Comparison of ENCODE assay signal across 8 cellular contexts in the genomic region with DNA sequence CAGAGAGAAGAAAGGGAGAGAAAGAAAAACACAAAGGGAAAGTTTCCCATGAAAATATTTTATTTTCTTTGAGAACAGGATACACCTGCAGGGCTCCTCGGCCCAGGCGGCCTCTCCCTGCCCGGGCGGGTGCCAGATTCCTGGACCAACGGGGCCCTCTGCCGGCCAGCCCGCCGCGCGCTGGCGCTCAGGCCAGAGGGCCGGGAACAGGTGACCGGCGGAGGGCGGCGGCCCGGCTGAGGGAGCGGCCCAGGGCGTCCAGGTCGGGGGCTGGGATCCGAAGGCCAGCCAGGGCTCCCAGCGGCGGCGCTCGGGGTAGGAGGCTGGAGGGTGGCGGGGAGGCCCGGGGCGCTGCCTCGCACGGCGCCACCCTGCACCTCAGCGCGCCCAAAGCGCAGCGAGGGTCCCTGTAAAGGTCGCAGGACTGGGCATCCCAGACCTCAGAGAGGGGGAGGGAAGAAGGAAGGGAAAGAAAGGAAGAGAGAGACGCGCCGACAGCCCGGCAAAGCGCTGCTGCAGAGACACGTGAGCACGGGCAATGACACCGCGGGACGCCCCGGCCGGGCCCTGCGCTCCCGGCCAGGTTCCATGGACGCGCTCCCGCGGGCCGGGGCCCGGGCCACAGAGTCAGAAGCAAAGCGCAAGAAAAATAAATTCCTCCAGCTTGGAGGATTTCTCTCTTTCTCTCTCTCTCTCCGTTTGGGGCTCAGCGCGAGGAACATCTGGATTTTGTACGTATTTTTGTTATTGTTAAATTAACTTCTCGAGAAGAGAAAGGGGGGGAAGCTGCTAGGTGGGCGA. TPM values are rescaled to one million over a fixed set of nuclear protein-coding genes. Genes with fewer than 3 reads are reported as not detected.
DNase-seq lines count a peak whose midpoint lies in the region; ATAC-seq and TF ChIP-seq lines count a peak whose summit lies in the region.

No MANE protein-coding gene starts in this region.

- peak overlapping the region; percentile 60 for H3K4me3 ChIP-seq in AG10803 (ENCODE audit: low read length)
- H3K4me3 ChIP-seq in IMR-90 (ENCODE audit: insufficient read depth, low read depth, low read length), result peak overlapping the region; percentile 66
- peak overlapping the region; percentile 52 for H3K4me3 ChIP-seq in astrocyte of the cerebellum (ENCODE audit: low read depth, low read length)
- peak overlapping the region; percentile 57 for H3K4me3 ChIP-seq in right cardiac atrium (ENCODE audit: low read length)
- H3K4me3 ChIP-seq in psoas muscle, result peak overlapping the region; percentile 80

- H3K36me3 ChIP-seq in IMR-90 (ENCODE audit: control insufficient read depth, insufficient read depth, low read length), result no peaks in the 10 kb centered on the region
- H3K36me3 ChIP-seq in psoas muscle (ENCODE audit: insufficient read depth in 1 of 2, low read depth in 1 of 2), result no peaks in the 10 kb centered on the region

- H2BK15ac ChIP-seq in IMR-90 (ENCODE audit: low read depth, low read length), result no peak overlapping the region

- no peak overlapping the region for H2AK5ac ChIP-seq in IMR-90 (ENCODE audit: low read depth, low read length)

- no peak overlapping the region for H2BK20ac ChIP-seq in IMR-90 (ENCODE audit: low read depth, low read length)

- intact Hi-C loops in IMR-90 (cut with micrococcal nuclease) (loop anchor here (1.0 to 10.0 kb wide), 6 partner anchors 135 to 466 kb away; a partner anchor contains a TSS), right cardiac atrium (cut with DNase I) (loop anchor here (2.0 to 5.0 kb wide), 5 partner anchors 180 to 465 kb away; no protein-coding TSS in a partner anchor), psoas muscle (cut with DNase I) (loop anchor here (1.0 to 5.0 kb wide), 5 partner anchors 184 to 466 kb away; no protein-coding TSS in a partner anchor)

- no peak overlapping the region for H3K4ac ChIP-seq in IMR-90 (ENCODE audit: low read depth, low read length)

- 5% methylated on average over 21 of the region's 63 CpGs; no CpG with 5 or more reads in 1 of the 2 experiments for WGBS in IMR-90 (ENCODE audit: extremely low coverage in 2 of 2, insufficient read length in 1 of 2), 2 experiments
- WGBS in right cardiac atrium, result under 1% methylated on average over 63 of the region's 63 CpGs
- WGBS in psoas muscle, 3 donors, result 0% methylated on average over 63 of the region's 63 CpGs

- H3K9me1 ChIP-seq in IMR-90 (ENCODE audit: insufficient read depth, low read length), result no peaks in the 10 kb centered on the region

- peak; percentile 82 for TF ChIP-seq RAD21 in IMR-90 (IDR thresholded peaks at IDR 0.05; ENCODE audit: low read length)

- H4K5ac ChIP-seq in IMR-90 (ENCODE audit: low read depth, low read length), result no peak overlapping the region

- H3K23ac ChIP-seq in IMR-90 (ENCODE audit: low read depth, low read length), result peak overlapping the region; percentile 82; the same call in 1 of the 2 replicates

- no TSS peak for BruUV-seq in IMR-90 (replicated peaks; lab: Mats Ljungman, UMichigan)

- H3K56ac ChIP-seq in IMR-90 (ENCODE audit: extremely low read depth, insufficient read depth, low read length), result no peak overlapping the region

- H3K4me2 ChIP-seq in IMR-90 (ENCODE audit: low read depth, low read length), result peak overlapping the region; percentile 99

- POLR2A ChIA-PET in IMR-90 (lab: Charles Lee; ENCODE audit: unreplicated experiment), result interaction anchor here (0.6 to 0.8 kb wide), 2 partner anchors 158 to 230 kb away, joined by 3 to 9 read pairs; no protein-coding TSS in a partner anchor

- H3K18ac ChIP-seq in IMR-90 (ENCODE audit: low read depth, low read length), result no peak overlapping the region

- ATAC-seq in GM19023 (IDR thresholded peaks at IDR 0.05; ENCODE audit: unreplicated experiment), result peak; percentile 47
- peak; percentile 52 for ATAC-seq in IMR-90 (ENCODE audit: low read depth)
- ATAC-seq in SK-N-SH treated with all-trans-retinoic acid at 6 μM for 48 hours, result peak; percentile 90
- ATAC-seq in right cardiac atrium, result peak; percentile 80 to 81
- peak; percentile 68 to 77 (median 72) for ATAC-seq in psoas muscle
- ATAC-seq in GM19328 (IDR thresholded peaks at IDR 0.05; ENCODE audit: unreplicated experiment), result no peak

- no peaks in the 10 kb centered on the region for H3K9me3 ChIP-seq in IMR-90 (ENCODE audit: control insufficient read depth, insufficient read depth, low read length)
- H3K9me3 ChIP-seq in right cardiac atrium (ENCODE audit: control insufficient read depth, low read length), result no peaks in the 10 kb centered on the region
- no peaks in the 10 kb centered on the region for H3K9me3 ChIP-seq in psoas muscle

- peak; percentile 54 for DNase-seq in AG10803 (ENCODE audit: low read depth)
- DNase-seq in IMR-90, result peak; percentile 46
- no peak for DNase-seq in astrocyte of the cerebellum (ENCODE audit: low read depth)
- peak; percentile 71 to 90 (median 89) for DNase-seq in right cardiac atrium
- peak; percentile 84 to 90 for DNase-seq in psoas muscle

- CTCF ChIA-PET in IMR-90 (lab: Yijun Ruan, JAX), result interaction anchor here (0.7 to 1.5 kb wide), 2 partner anchors 180 to 184 kb away, joined by 3 to 7 read pairs; no protein-coding TSS in a partner anchor

- dilution Hi-C loops in IMR-90 (cut with HindIII; ENCODE audit: low sequenced_read_pairs, unreplicated experiment), result no loop called here

- peak overlapping the region; percentile 38 for H3K9ac ChIP-seq in IMR-90 (ENCODE audit: low read depth, low read length)

- no peaks in the 10 kb centered on the region; the same call in 1 of the 2 replicates for H3K27me3 ChIP-seq in IMR-90 (ENCODE audit: control insufficient read depth, insufficient read depth, low read length)
- no peaks in the 10 kb centered on the region for H3K27me3 ChIP-seq in right cardiac atrium (ENCODE audit: control insufficient read depth, insufficient read depth)
- H3K27me3 ChIP-seq in psoas muscle (ENCODE audit: insufficient read depth in 3 of 3, low read length in 2 of 3), result no peaks in the 10 kb centered on the region

- peak overlapping the region; percentile 84 for H2AK9ac ChIP-seq in IMR-90 (replicated peaks; ENCODE audit: low read depth, low read length, poor library complexity)

- no peaks in the 10 kb centered on the region for H3K79me1 ChIP-seq in IMR-90 (ENCODE audit: low read depth in 1 of 2, low read length in 2 of 2)

- in situ Hi-C loops in IMR-90 (cut with MboI; ENCODE audit: low sequenced_read_pairs), result loop anchor here (5.0 to 25.0 kb wide), 2 partner anchors 185 to 460 kb away; no protein-coding TSS in a partner anchor
- in situ Hi-C loops in astrocyte of the cerebellum (cut with HindIII; ENCODE audit: low sequenced_read_pairs), result loop anchor here (25.0 kb wide), 1 partner anchor 185 kb away; no protein-coding TSS in a partner anchor

- peaks cover 6% of the 10 kb centered on the region; the same call in 1 of the 2 replicates for H3K4me1 ChIP-seq in IMR-90 (ENCODE audit: control insufficient read depth, insufficient read depth, low read length)
- no peaks in the 10 kb centered on the region for H3K4me1 ChIP-seq in right cardiac atrium (ENCODE audit: control insufficient read depth, insufficient read depth, low read length)
- H3K4me1 ChIP-seq in psoas muscle, result peaks cover 41% of the 10 kb centered on the region

- TF ChIP-seq POLR2A in IMR-90 (IDR thresholded peaks at IDR 0.05; ENCODE audit: low read depth, low read length), result no peak

- H4K20me1 ChIP-seq in IMR-90 (ENCODE audit: insufficient read depth, low read length), result no peaks in the 10 kb centered on the region

- H3K14ac ChIP-seq in IMR-90 (replicated peaks; ENCODE audit: low read depth, low read length), result no peak overlapping the region

- no peak overlapping the region for H3K27ac ChIP-seq in IMR-90 (ENCODE audit: insufficient read depth, low read length)
- H3K27ac ChIP-seq in right cardiac atrium (ENCODE audit: low read length), result no peak overlapping the region
- H3K27ac ChIP-seq in psoas muscle, result peak overlapping the region; percentile 89

- H2BK5ac ChIP-seq in IMR-90 (ENCODE audit: low read depth, low read length, poor library complexity, severe bottlenecking), result no peak overlapping the region

- peak overlapping the region; percentile 82 for H2AFZ ChIP-seq in IMR-90 (replicated peaks; ENCODE audit: low read length, poor library complexity)

- no peak overlapping the region for H4K8ac ChIP-seq in IMR-90 (ENCODE audit: low read depth in 2 of 2, low read length in 2 of 2)

- TF ChIP-seq CTCF in AG10803 (conservative IDR thresholded peaks at IDR 0.05; ENCODE audit: low read length) (peak; percentile 42), IMR-90 (conservative IDR thresholded peaks at IDR 0.05; ENCODE audit: low read depth, low read length) (peak; percentile 80), astrocyte of the cerebellum (IDR thresholded peaks at IDR 0.05; ENCODE audit: low read depth, low read length, missing control alignments) (peak; percentile 66), psoas muscle (IDR thresholded peaks at IDR 0.05) (peak; percentile 78)

- no peak overlapping the region for H4K91ac ChIP-seq in IMR-90 (ENCODE audit: insufficient read depth, low read depth, low read length)

- H2BK120ac ChIP-seq in IMR-90 (ENCODE audit: low read depth, low read length), result no peak overlapping the region

TF ChIP-seq in IMR-90, 13 proteins besides CTCF, POLR2A, EP300 and RAD21:
- TF ChIP-seq MAZ (IDR thresholded peaks at IDR 0.05; ENCODE audit: borderline replicate concordance, low read depth, low read length) (no peak), SMC3 (IDR thresholded peaks at IDR 0.05; ENCODE audit: low read depth, low read length) (peak; percentile 73), FOS (IDR thresholded peaks at IDR 0.05; ENCODE audit: low read depth, low read length) (0 out of 2 replicates have a peak, but pooled peaks have one; percentile 1)
TF ChIP-seq in IMR-90: peak in this region for 2.

TF ChIP-seq in SK-N-SH treated with all-trans-retinoic acid at 6 μM for 48 hours, 23 proteins besides CTCF, POLR2A, EP300 and RAD21 (continues in another document):
- TF ChIP-seq ZNF565 (CRISPR knock-in tag; conservative IDR thresholded peaks at IDR 0.05; ENCODE audit: low read depth), result no peak
- no peak for TF ChIP-seq ZFP3 (CRISPR knock-in tag; IDR thresholded peaks at IDR 0.05)

RNA-seq across cellular contexts. Expression of a gene that starts 0.9 kb away (rescaled TPM):
- total RNA-seq in IMR-90 (2012; rRNA removed) (0.18 and 0.28 TPM in 2 replicates), right cardiac atrium (1 to 10 TPM in 2 of 4 donors, under 1 TPM in 2; 0.60 to 1.8 (median 1.2) TPM), psoas muscle (10 to 100 TPM in 3 of 4 donors, 1 to 10 TPM in 1; 7.6 to 49.7 (median 23.1) TPM)
- polyA plus RNA-seq in IMR-90 (2012; rRNA removed) (0.36 and 0.42 TPM in 2 replicates), right cardiac atrium (0.63 TPM), psoas muscle (10 to 100 TPM in 2 of 3 donors, 1 to 10 TPM in 1; 7.9 to 25.8 (median 18.1) TPM)
- 0.24 and 0.63 TPM in 2 replicates for polyA plus RNA-seq in IMR-90 (2012; cell fraction: cytosol; rRNA removed)
- polyA plus RNA-seq in IMR-90 (2012; cell fraction: nucleus; rRNA removed; ENCODE audit: low replicate concordance), result 0.81 and 1.1 TPM in 2 replicates

RNA-seq across cellular contexts. Expression of a gene that starts 60.0 kb away (rescaled TPM):
- not detected in 2 replicates for total RNA-seq in IMR-90 (2012; rRNA removed)
- not detected in 2 replicates for polyA plus RNA-seq in IMR-90 (2012; rRNA removed)
- polyA plus RNA-seq in IMR-90 (2012; cell fraction: cytosol; rRNA removed), result not detected in 2 replicates
- not detected in 2 replicates for polyA plus RNA-seq in IMR-90 (2012; cell fraction: nucleus; rRNA removed; ENCODE audit: low replicate concordance)
- total RNA-seq in right cardiac atrium, result not detected
- polyA plus RNA-seq in right cardiac atrium, result not detected
- not detected for total RNA-seq in psoas muscle
- polyA plus RNA-seq in psoas muscle, result not detected
